ENCODE assay signal across 9 cellular contexts in genomic region chr17:79933863-79934652, GRCh38.
DNase-seq lines count a peak whose midpoint lies in the region; ATAC-seq and TF ChIP-seq lines count a peak whose summit lies in the region.
"Had no signal": no experiment of that assay in that cellular context is flagged by ENCODE, and none has a peak within 500 bp of the region (broad histone marks: within the 10 kb centered on the region; RNA-seq: fewer than 3 reads in every experiment).

No MANE protein-coding gene starts in this region.

- H3K27me3 ChIP-seq in IMR-90 (ENCODE audit: control insufficient read depth, insufficient read depth, low read length), result peaks cover 26% of the 10 kb centered on the region
- H3K27me3 ChIP-seq in tibial nerve, result peaks cover 0 to 30% of the 10 kb centered on the region in 2 donors

- no peak for TF ChIP-seq RAD21 in IMR-90 (IDR thresholded peaks at IDR 0.05; ENCODE audit: low read length)

- no peak overlapping the region for H3K56ac ChIP-seq in IMR-90 (ENCODE audit: extremely low read depth, insufficient read depth, low read length)

- POLR2A ChIA-PET in IMR-90 (lab: Charles Lee; ENCODE audit: unreplicated experiment), result no interaction called here
- POLR2A ChIA-PET in activated CD4-positive, alpha-beta memory T cell treated with anti-CD3 and anti-CD28 coated beads for 36 hours (lab: Charles Lee), result no interaction called here

- H3K14ac ChIP-seq in IMR-90 (replicated peaks; ENCODE audit: low read depth, low read length), result no peak overlapping the region

- H3K9me3 ChIP-seq in IMR-90 (ENCODE audit: control insufficient read depth, insufficient read depth, low read length) (no peaks in the 10 kb centered on the region), mesodermal cell (ENCODE audit: control insufficient read depth, low read length) (no peaks in the 10 kb centered on the region), tibial nerve (no peaks in the 10 kb centered on the region)

- no peaks in the 10 kb centered on the region for H3K36me3 Mint-ChIP-seq in CD14-positive monocyte
- no peaks in the 10 kb centered on the region for H3K36me3 Mint-ChIP-seq in activated CD4-positive, alpha-beta memory T cell treated with anti-CD3 and anti-CD28 coated beads for 36 hours

- TF ChIP-seq EP300 in tibial nerve (IDR thresholded peaks at IDR 0.05), result no peak

- H4K5ac ChIP-seq in IMR-90 (ENCODE audit: low read depth, low read length), result no peak overlapping the region

- peak overlapping the region in 1 of 2 donors; percentile 81 for H3K4me3 Mint-ChIP-seq in CD14-positive monocyte
- no peak overlapping the region for H3K4me3 Mint-ChIP-seq in activated CD4-positive, alpha-beta memory T cell treated with anti-CD3 and anti-CD28 coated beads for 36 hours
- H3K4me3 Mint-ChIP-seq: stimulated activated naive CD8-positive, alpha-beta T cell treated with anti-CD3 and anti-CD28 coated beads, Interleukin-15, Interleukin-2, amounts not matched to agents 100 ng/mL and 50 ng/mL, for 24 hours had no signal

- H3K9me1 ChIP-seq in IMR-90 (ENCODE audit: insufficient read depth, low read length), result peaks cover 4% of the 10 kb centered on the region; the same call in 1 of the 2 replicates

- H4K8ac ChIP-seq in IMR-90 (ENCODE audit: low read depth in 2 of 2, low read length in 2 of 2), result no peak overlapping the region

- H2BK5ac ChIP-seq in IMR-90 (ENCODE audit: low read depth, low read length, poor library complexity, severe bottlenecking), result no peak overlapping the region

- H2BK15ac ChIP-seq in IMR-90 (ENCODE audit: low read depth, low read length), result no peak overlapping the region

- dilution Hi-C loops in IMR-90 (cut with HindIII; ENCODE audit: low sequenced_read_pairs, unreplicated experiment), result no loop called here

- no peak overlapping the region for H3K18ac ChIP-seq in IMR-90 (ENCODE audit: low read depth, low read length)

- intact Hi-C loops in CD14-positive monocyte (cut with micrococcal nuclease) (no loop called here), IMR-90 (cut with micrococcal nuclease) (no loop called here)
- intact Hi-C loops in activated CD4-positive, alpha-beta memory T cell treated with anti-CD3 and anti-CD28 coated beads for 36 hours (cut with micrococcal nuclease), result no loop called here

- H3K9ac ChIP-seq in IMR-90 (ENCODE audit: low read depth, low read length), result no peak overlapping the region

- in situ Hi-C loops in IMR-90 (cut with MboI; ENCODE audit: low sequenced_read_pairs), result no loop called here

- 95% methylated on average over 14 of the region's 22 CpGs; no CpG with 5 or more reads in 1 of the 2 experiments for WGBS in IMR-90 (ENCODE audit: extremely low coverage in 2 of 2, insufficient read length in 1 of 2), 2 experiments
- 94 to 96% methylated on average over 17 of the region's 22 CpGs for WGBS in mesodermal cell (ENCODE audit: insufficient coverage in 2 of 2), 2 experiments
- 40 to 41% methylated on average over 14 to 19 of the region's 22 CpGs for whole genome bisulfite sequencing in tibial nerve, 2 donors

- H4K91ac ChIP-seq in IMR-90 (ENCODE audit: insufficient read depth, low read depth, low read length), result no peak overlapping the region; the same call in 1 of the 2 replicates

- no peaks in the 10 kb centered on the region for H4K20me1 ChIP-seq in IMR-90 (ENCODE audit: insufficient read depth, low read length)

- H3K4me3 ChIP-seq in IMR-90 (ENCODE audit: insufficient read depth, low read depth, low read length) (no peak overlapping the region), mesodermal cell (ENCODE audit: extremely low read depth, insufficient read depth, low read length, poor library complexity, severe bottlenecking) (no peak overlapping the region), tibial nerve (no peak overlapping the region)

- no peak overlapping the region for H2BK20ac ChIP-seq in IMR-90 (ENCODE audit: low read depth, low read length)

- DNase-seq in CD14-positive monocyte (ENCODE audit: low spot score) (peak; percentile 84), IMR-90 (peak; percentile 26), D341Med (ENCODE audit: low spot score) (no peak), tibial nerve (ENCODE audit: low spot score in 2 of 2) (no peak)
- DNase-seq in activated CD4-positive, alpha-beta memory T cell treated with anti-CD3 and anti-CD28 coated beads for 36 hours, result peak; percentile 27
- DNase-seq in activated T-cell treated with anti-CD3 and anti-CD28 coated beads, Interleukin-2, amount 50 U/mL, for 48 hours, result no peak

- H3K9me3 Mint-ChIP-seq in CD14-positive monocyte, result peaks cover 0 to 7% (median 3%) of the 10 kb centered on the region in 7 donors
- no peaks in the 10 kb centered on the region for H3K9me3 Mint-ChIP-seq in activated CD4-positive, alpha-beta memory T cell treated with anti-CD3 and anti-CD28 coated beads for 36 hours
- H3K9me3 Mint-ChIP-seq: stimulated activated naive CD8-positive, alpha-beta T cell treated with anti-CD3 and anti-CD28 coated beads, Interleukin-15, Interleukin-2, amounts not matched to agents 100 ng/mL and 50 ng/mL, for 24 hours had no signal

- no TSS peak for BruUV-seq in IMR-90 (replicated peaks; lab: Mats Ljungman, UMichigan)

- TF ChIP-seq CTCF in CD14-positive monocyte (IDR thresholded peaks at IDR 0.05) (no peak), IMR-90 (conservative IDR thresholded peaks at IDR 0.05; ENCODE audit: low read depth, low read length) (no peak), tibial nerve (IDR thresholded peaks at IDR 0.05) (no peak)

- H3K27ac ChIP-seq in IMR-90 (ENCODE audit: insufficient read depth, low read length), result no peak overlapping the region
- H3K27ac ChIP-seq in mesodermal cell (ENCODE audit: low read depth, low read length, severe bottlenecking), result peak overlapping the region; percentile 36
- H3K27ac ChIP-seq in tibial nerve, result no peak overlapping the region

- H3K4me1 ChIP-seq in IMR-90 (ENCODE audit: control insufficient read depth, insufficient read depth, low read length) (peaks cover 3% of the 10 kb centered on the region; the same call in 1 of the 2 replicates), mesodermal cell (ENCODE audit: control insufficient read depth, insufficient read depth, low read length, poor library complexity, severe bottlenecking) (peaks cover 5% of the 10 kb centered on the region), tibial nerve (peaks cover 0 to 75% (median 31%) of the 10 kb centered on the region in 4 donors)

- peak overlapping the region; percentile 82 for H2AK9ac ChIP-seq in IMR-90 (replicated peaks; ENCODE audit: low read depth, low read length, poor library complexity)

- TF ChIP-seq POLR2A in IMR-90 (IDR thresholded peaks at IDR 0.05; ENCODE audit: low read depth, low read length), result no peak
- no peak for TF ChIP-seq POLR2A in tibial nerve (IDR thresholded peaks at IDR 0.05)

- ATAC-seq in IMR-90 (ENCODE audit: low read depth) (peak; percentile 38), HG03135 (IDR thresholded peaks at IDR 0.05; ENCODE audit: unreplicated experiment) (no peak)

- no peak overlapping the region for H3K4me2 ChIP-seq in IMR-90 (ENCODE audit: low read depth, low read length)

- CTCF ChIA-PET in IMR-90 (lab: Yijun Ruan, JAX), result no interaction called here
- CTCF ChIA-PET in activated CD4-positive, alpha-beta memory T cell treated with anti-CD3 and anti-CD28 coated beads for 36 hours (lab: Charles Lee), result no interaction called here

- H3K36me3 ChIP-seq in IMR-90 (ENCODE audit: control insufficient read depth, insufficient read depth, low read length) (no peaks in the 10 kb centered on the region), mesodermal cell (ENCODE audit: control insufficient read depth, insufficient read depth, low read length) (no peaks in the 10 kb centered on the region), tibial nerve (peaks cover 0 to 11% (median 0%) of the 10 kb centered on the region in 3 donors)

- H3K23ac ChIP-seq in IMR-90 (ENCODE audit: low read depth, low read length), result no peak overlapping the region

- no peak overlapping the region for H3K4ac ChIP-seq in IMR-90 (ENCODE audit: low read depth, low read length)

- peak overlapping the region; percentile 8; the same call in 1 of the 2 replicates for H2BK120ac ChIP-seq in IMR-90 (ENCODE audit: low read depth, low read length)

- peaks cover 31% of the 10 kb centered on the region for H3K4me1 Mint-ChIP-seq in CD14-positive monocyte
- H3K4me1 Mint-ChIP-seq in activated CD4-positive, alpha-beta memory T cell treated with anti-CD3 and anti-CD28 coated beads for 36 hours (ENCODE audit: low read depth), result peaks cover 21% of the 10 kb centered on the region

- H3K27ac Mint-ChIP-seq in CD14-positive monocyte, result peak overlapping the region in 1 of 7 donors; percentile 73
- H3K27ac Mint-ChIP-seq in activated CD4-positive, alpha-beta memory T cell treated with anti-CD3 and anti-CD28 coated beads for 36 hours, result no peak overlapping the region
- H3K27ac Mint-ChIP-seq: stimulated activated naive CD8-positive, alpha-beta T cell treated with anti-CD3 and anti-CD28 coated beads, Interleukin-15, Interleukin-2, amounts not matched to agents 100 ng/mL and 50 ng/mL, for 24 hours had no signal

- no peaks in the 10 kb centered on the region for H3K79me1 ChIP-seq in IMR-90 (ENCODE audit: low read depth in 1 of 2, low read length in 2 of 2)

- H3K27me3 Mint-ChIP-seq in CD14-positive monocyte (ENCODE audit: low read depth in 3 of 3), result peaks cover 34 to 73% (median 53%) of the 10 kb centered on the region in 3 donors
- H3K27me3 Mint-ChIP-seq in activated CD4-positive, alpha-beta memory T cell treated with anti-CD3 and anti-CD28 coated beads for 36 hours, result peaks cover 22% of the 10 kb centered on the region
- H3K27me3 Mint-ChIP-seq: stimulated activated naive CD8-positive, alpha-beta T cell treated with anti-CD3 and anti-CD28 coated beads, Interleukin-15, Interleukin-2, amounts not matched to agents 100 ng/mL and 50 ng/mL, for 24 hours had no signal

- H2AK5ac ChIP-seq in IMR-90 (ENCODE audit: low read depth, low read length), result peak overlapping the region; percentile 73; the same call in 1 of the 2 replicates

- no peak overlapping the region for H2AFZ ChIP-seq in IMR-90 (replicated peaks; ENCODE audit: low read length, poor library complexity)

TF ChIP-seq in IMR-90, 13 proteins besides CTCF, POLR2A, EP300 and RAD21 (continues in another document):
- TF ChIP-seq RCOR1 (IDR thresholded peaks at IDR 0.05; ENCODE audit: insufficient replicate concordance, low read length), result no peak
- no peak for TF ChIP-seq CEBPB (IDR thresholded peaks at IDR 0.05; ENCODE audit: low read depth, low read length)
- TF ChIP-seq ELK1 (IDR thresholded peaks at IDR 0.05; ENCODE audit: borderline replicate concordance, low read depth, low read length), result no peak
- no peak for TF ChIP-seq SMC3 (IDR thresholded peaks at IDR 0.05; ENCODE audit: low read depth, low read length)
- peak; percentile 97 for TF ChIP-seq NFE2L2 (IDR thresholded peaks at IDR 0.05; ENCODE audit: low read depth, low read length)
- TF ChIP-seq BHLHE40 (IDR thresholded peaks at IDR 0.05; ENCODE audit: low read depth, low read length), result no peak

Comparison
In these comparisons a context has a peak if more than half of its experiments do, and no peak if none do; other contexts are left out.
1. DNase-seq: peak in CD14-positive monocyte (single experiment), IMR-90 (single experiment) and activated CD4-positive, alpha-beta memory T cell treated with anti-CD3 and anti-CD28 coated beads for 36 hours (single experiment); none in D341Med (single experiment), tibial nerve (0 of 2) and activated T-cell treated with anti-CD3 and anti-CD28 coated beads, Interleukin-2, amount 50 U/mL, for 48 hours (0 of 2).